In genomic region chr16:75402174-75402820, GRCh38 we compare ENCODE assay signal across 10 cellular contexts. TPM values are rescaled to one million over a fixed set of nuclear protein-coding genes. Genes with fewer than 3 reads are reported as not detected.
DNase-seq lines count a peak whose midpoint lies in the region; ATAC-seq and TF ChIP-seq lines count a peak whose summit lies in the region.
"Had no signal": no experiment of that assay in that cellular context is flagged by ENCODE, and none has a peak within 500 bp of the region (broad histone marks: within the 10 kb centered on the region; RNA-seq: fewer than 3 reads in every experiment).

No MANE protein-coding gene starts in this region.

- intact Hi-C loops in psoas muscle (cut with DNase I): loop anchor here in 1 of 2 donors (5.0 kb wide), 1 partner anchor 205 kb away; no protein-coding TSS in a partner anchor

- peaks cover 0 to 17% of the 10 kb centered on the region in 2 donors for H3K36me3 ChIP-seq in psoas muscle (ENCODE audit: insufficient read depth in 1 of 2, low read depth in 1 of 2)

- POLR2A ChIA-PET in HEK293T (lab: Yijun Ruan, JAX): no interaction called here

- 35 to 48% (median 42%) methylated on average over 2 of the region's 2 CpGs for WGBS in psoas muscle, 3 donors

- no peaks in the 10 kb centered on the region for H3K27me3 ChIP-seq in psoas muscle (ENCODE audit: insufficient read depth in 3 of 3, low read length in 2 of 3)

- no peaks in the 10 kb centered on the region for H3K9me3 ChIP-seq in psoas muscle

- H3K27ac ChIP-seq in VCaP (peak overlapping the region; percentile 5; the same call in 1 of the 2 replicates), psoas muscle (peak overlapping the region; percentile 48)
- H3K27ac ChIP-seq: SK-N-MC had no signal

- peak; percentile 80 for DNase-seq in EH (ENCODE audit: low read depth)
- peak; percentile 71 for DNase-seq in fibroblast of peridontal ligament (ENCODE audit: extremely low read depth)
- DNase-seq in psoas muscle: no peak
- no peak for DNase-seq in NCI-H774 (lab: John Stamatoyannopoulos, UW)
- DNase-seq in HEK293T (ENCODE audit: extremely low spot score): no peak
- no peak for DNase-seq in NCI-H2029 (lab: John Stamatoyannopoulos, UW)
- DNase-seq: NCI-H1436 treated with DMSO at 0.1 percent for 48 hours had no signal

- no peak overlapping the region for H3K4me3 ChIP-seq in psoas muscle
- H3K4me3 ChIP-seq: SK-N-MC had no signal

- ATAC-seq in psoas muscle (peak; percentile 54 to 81 (median 67)), HG03460 (IDR thresholded peaks at IDR 0.05; ENCODE audit: unreplicated experiment) (no peak)

- peaks cover 19% of the 10 kb centered on the region for H3K4me1 ChIP-seq in psoas muscle

- CTCF ChIA-PET in HEK293T (lab: Yijun Ruan, JAX): interaction anchor here (1.0 to 1.3 kb wide), 2 partner anchors 21 to 203 kb away, joined by 3 to 4 read pairs; no protein-coding TSS in a partner anchor

- TF ChIP-seq CTCF in VCaP (conservative IDR thresholded peaks at IDR 0.05): no peak
- TF ChIP-seq CTCF in psoas muscle (IDR thresholded peaks at IDR 0.05): no peak

TF ChIP-seq in HEK293T, 16 proteins besides CTCF, POLR2A, EP300 and RAD21:
- TF ChIP-seq TARDBP (IDR thresholded peaks at IDR 0.05): no peak

RNA-seq across cellular contexts. Expression of gene CFDP1, which starts 31.0 kb away (rescaled TPM):
- total RNA-seq in psoas muscle: 10 to 100 TPM; 16.6 to 21.9 (median 19.6) TPM
- 10 to 100 TPM; 37.6 to 78.2 (median 39.2) TPM for polyA plus RNA-seq in psoas muscle

Comparison
In these comparisons a context has a peak if more than half of its experiments do, and no peak if none do; other contexts are left out.
1. DNase-seq: peak in EH (single experiment) and fibroblast of peridontal ligament (single experiment); none in psoas muscle (0 of 2), NCI-H774 (single experiment), HEK293T (single experiment) and NCI-H2029 (single experiment).